8 cellular contexts compared by ENCODE assay signal in the genomic region with DNA sequence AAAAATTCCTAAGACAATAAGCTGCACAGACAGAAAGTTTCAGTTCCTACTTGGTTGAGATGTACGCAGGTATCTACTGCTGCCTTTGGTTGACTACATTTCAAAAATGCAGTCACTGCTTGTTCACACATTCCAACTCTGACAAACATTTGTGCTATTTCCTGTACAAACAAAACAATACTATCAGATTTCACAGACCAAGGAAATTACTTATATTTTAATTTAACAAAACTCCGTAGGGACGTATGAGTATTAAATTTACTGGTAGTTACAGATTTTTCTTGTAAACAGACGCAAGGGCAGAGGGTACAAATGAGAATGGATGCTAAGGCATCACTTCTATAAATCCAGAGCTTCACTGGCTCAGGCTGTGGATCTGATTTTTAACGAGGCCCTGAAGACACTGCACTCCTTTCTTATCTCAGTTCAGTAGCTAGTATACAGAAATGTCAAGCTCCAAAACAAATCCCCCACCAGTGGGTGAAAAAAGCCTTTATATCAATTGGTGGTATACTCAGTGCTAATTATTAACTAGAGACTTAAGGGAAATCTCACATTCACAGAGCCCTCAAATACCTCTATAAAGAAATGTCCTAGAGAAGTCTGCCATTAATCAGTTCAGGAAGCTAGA. TPM values are rescaled to one million over a fixed set of nuclear protein-coding genes. Genes with fewer than 3 reads are reported as not detected.
DNase-seq lines count a peak whose midpoint lies in the region; FAIRE-seq and TF ChIP-seq lines count a peak whose summit lies in the region.

No MANE protein-coding gene starts in this region.

- peak overlapping the region; percentile 97 for H3K27ac ChIP-seq in PC-9
- no peak overlapping the region for H3K27ac ChIP-seq in hepatocyte

- H2AFZ ChIP-seq in PC-9 (peak overlapping the region; percentile 89), hepatocyte (no peak overlapping the region)

- CTCF ChIA-PET in PC-9 (lab: Charles Lee): no interaction called here

- H3K9me3 ChIP-seq in PC-9 (ENCODE audit: insufficient read depth, low read depth): peaks cover 31% of the 10 kb centered on the region
- H3K9me3 ChIP-seq in hepatocyte (ENCODE audit: low read depth): no peaks in the 10 kb centered on the region

- H3K9me2 ChIP-seq in PC-9 (ENCODE audit: insufficient read depth) (no peaks in the 10 kb centered on the region; the same call in 1 of the 2 replicates), hepatocyte (replicated peaks; ENCODE audit: insufficient read depth) (no peaks in the 10 kb centered on the region)

- WGBS in hepatocyte (ENCODE audit: low lambda C conversion rate, missing lambda C conversion rate): 25% methylated on average over 5 of the region's 5 CpGs

- DNase-seq in DMS53 treated with DMSO at 0.1 percent for 48 hours (lab: John Stamatoyannopoulos, UW; ENCODE audit: unreplicated experiment) (peak; percentile 1), H54 (ENCODE audit: insufficient read length, low spot score) (peak; percentile 2), PC-9 (peak; percentile 33 to 95), hepatocyte (ENCODE audit: low spot score) (no peak), cortex of kidney (lab: John Stamatoyannopoulos, UW) (no peak), posterior vena cava (ENCODE audit: low spot score) (no peak), G401 (ENCODE audit: low spot score) (no peak)
- no peak for DNase-seq in activated naive CD4-positive, alpha-beta T cell (lab: John Stamatoyannopoulos, UW)

- TF ChIP-seq POLR2A in H54 (IDR thresholded peaks at IDR 0.05; ENCODE audit: low read depth, low read length): no peak

- peak; percentile 95 for FAIRE-seq in H54 (lab: Jason Lieb, UNC)

- H4K20me1 ChIP-seq in PC-9 (ENCODE audit: insufficient read depth) (no peaks in the 10 kb centered on the region), hepatocyte (ENCODE audit: insufficient read depth, poor library complexity, severe bottlenecking) (no peaks in the 10 kb centered on the region)

- POLR2A ChIA-PET in PC-9 (lab: Charles Lee; ENCODE audit: unreplicated experiment): interaction anchor here (0.6 to 0.8 kb wide), 4 partner anchors 21 to 663 kb away, joined by 4 to 18 read pairs (median 11); no protein-coding TSS in a partner anchor

- intact Hi-C loops in PC-9 (cut with micrococcal nuclease; ENCODE audit: unreplicated experiment) (loop anchor here (1.0 to 10.0 kb wide), 3 partner anchors 21 to 129 kb away; no protein-coding TSS in a partner anchor), posterior vena cava (cut with DNase I) (no loop called here)

- TF ChIP-seq CTCF in PC-9 (conservative IDR thresholded peaks at IDR 0.05) (0 out of 2 replicates have a peak, but pooled peaks have one; percentile 13), hepatocyte (IDR thresholded peaks at IDR 0.05; ENCODE audit: poor library complexity) (no peak)

- BruUV-seq in PC-9 (replicated peaks; lab: Mats Ljungman, UMichigan): no TSS peak

- in situ Hi-C loops in G401 (cut with HindIII; ENCODE audit: low sequenced_read_pairs): no loop called here

- no peaks in the 10 kb centered on the region for H3K79me2 ChIP-seq in PC-9 (ENCODE audit: low read depth)
- H3K79me2 ChIP-seq in hepatocyte: no peaks in the 10 kb centered on the region

- H3K27me3 ChIP-seq in PC-9 (ENCODE audit: insufficient read depth, low read depth): no peaks in the 10 kb centered on the region
- no peaks in the 10 kb centered on the region for H3K27me3 ChIP-seq in hepatocyte

- peaks cover 24% of the 10 kb centered on the region for H3F3A ChIP-seq in PC-9 (ENCODE audit: insufficient read depth, low read depth)

- H3K4me1 ChIP-seq in PC-9 (replicated peaks; ENCODE audit: insufficient read depth) (peaks cover 35% of the 10 kb centered on the region), hepatocyte (ENCODE audit: insufficient read depth) (peaks cover 8% of the 10 kb centered on the region)

- H3K36me3 ChIP-seq in PC-9 (ENCODE audit: low read depth) (peaks cover 55% of the 10 kb centered on the region), hepatocyte (replicated peaks; ENCODE audit: insufficient read depth, low read depth) (no peaks in the 10 kb centered on the region)

- H3K4me3 ChIP-seq in PC-9: peak overlapping the region; percentile 48
- no peak overlapping the region for H3K4me3 ChIP-seq in hepatocyte

- H3K4me2 ChIP-seq in PC-9: peak overlapping the region; percentile 82
- peak overlapping the region; percentile 5 for H3K4me2 ChIP-seq in hepatocyte

RNA-seq across cellular contexts. Expression of a gene that starts 31.7 kb away (rescaled TPM):
- total RNA-seq in PC-9 (2021) (27.9 and 36.2 TPM in 2 replicates), hepatocyte (18.4 and 21.1 TPM in 2 replicates), posterior vena cava (1 to 10 TPM; 7.4 to 9.4 TPM)
- 19.5 and 22.4 TPM in 2 replicates for polyA plus RNA-seq in hepatocyte
- total RNA-seq in G401 (2014; rRNA removed; shearing (Covaris generic)): 8.9 and 9.0 TPM in 2 replicates

RNA-seq across cellular contexts. Expression of a gene that starts 56.4 kb away (rescaled TPM):
- total RNA-seq in PC-9 (2021) (7.4 and 8.2 TPM in 2 replicates), hepatocyte (4.6 TPM in 2 replicates), posterior vena cava (10 to 100 TPM in 1 of 2 donors, 1 to 10 TPM in 1; 9.6 to 10.7 TPM)
- polyA plus RNA-seq in hepatocyte: 1.8 and 2.0 TPM in 2 replicates
- total RNA-seq in G401 (2014; rRNA removed; shearing (Covaris generic)): 16.7 and 22.8 TPM in 2 replicates

Comparison
In these comparisons a context has a peak if more than half of its experiments do, and no peak if none do; other contexts are left out.
1. DNase-seq: peak in DMS53 treated with DMSO at 0.1 percent for 48 hours (single experiment), H54 (single experiment) and PC-9 (2 of 2); none in hepatocyte (single experiment), cortex of kidney (single experiment), activated naive CD4-positive, alpha-beta T cell (0 of 4), posterior vena cava (single experiment) and G401 (single experiment).